In genomic region chr6:111819458-111819857, GRCh38 we compare ENCODE assay signal across 14 cellular contexts.
"Had no signal": no experiment of that assay in that cellular context is flagged by ENCODE, and none has a peak within 500 bp of the region (broad histone marks: within the 10 kb centered on the region; RNA-seq: fewer than 3 reads in every experiment).

No MANE protein-coding gene starts in this region.

- H3K27ac Mint-ChIP-seq: dendritic cell treated with granulocyte-macrophage colony-stimulating factor and Interleukin-4, amounts not matched to agents 40 ng/mL and 50 ng/mL, for 4 days; endodermal cell had no signal

- H3K27me3 ChIP-seq: neutrophil, tibial artery, uterus had no signal

- H3K4me3 Mint-ChIP-seq: dendritic cell treated with granulocyte-macrophage colony-stimulating factor and Interleukin-4, amounts not matched to agents 40 ng/mL and 50 ng/mL, for 4 days; endodermal cell had no signal

- DNase-seq: activated CD4-positive, alpha-beta memory T cell treated with anti-CD3 and anti-CD28 coated beads for 36 hours; activated gamma-delta T cell treated with Interleukin-2 at 50 U/mL for 16 hours; endodermal cell; erythroblast; left ventricle myocardium superior; retina; stimulated activated CD4-positive, alpha-beta T cell treated with anti-CD3 and anti-CD28 coated beads, Interleukin-15, amount 100 ng/mL, for 24 hours; stimulated activated CD4-positive, alpha-beta T cell treated with anti-CD3 and anti-CD28 coated beads, Interleukin-4, amount 100 ng/mL, for 24 hours; tibial artery; uterus had no signal

- H3K9me3 Mint-ChIP-seq: activated CD4-positive, alpha-beta memory T cell treated with anti-CD3 and anti-CD28 coated beads for 36 hours; dendritic cell treated with granulocyte-macrophage colony-stimulating factor and Interleukin-4, amounts not matched to agents 40 ng/mL and 50 ng/mL, for 4 days; T-helper 2 cell treated with Interferon-gamma antibody and Interleukin-4, amounts not matched to agents 5 μg/mL and 100 μg/mL, for 36 hours had no signal

- H3K36me3 ChIP-seq: neutrophil, tibial artery, uterus had no signal

- H3K27ac ChIP-seq: neutrophil, tibial artery had no signal

- H3K4me3 ChIP-seq: tibial artery, uterus had no signal

- H3K9me3 ChIP-seq: neutrophil, tibial artery, uterus had no signal

- H3K27me3 Mint-ChIP-seq: activated CD4-positive, alpha-beta memory T cell treated with anti-CD3 and anti-CD28 coated beads for 36 hours; brain; dendritic cell treated with granulocyte-macrophage colony-stimulating factor and Interleukin-4, amounts not matched to agents 40 ng/mL and 50 ng/mL, for 4 days had no signal
